1 cellular context compared by ENCODE assay signal in genomic region chr17:82246040-82246364, GRCh38.
TF ChIP-seq lines count a peak whose summit lies in the region.

No MANE protein-coding gene starts in this region.

TF ChIP-seq in GM12878, 131 proteins besides CTCF, POLR2A, EP300 and RAD21:
- TF ChIP-seq KAT2A (conservative IDR thresholded peaks at IDR 0.05; ENCODE audit: control insufficient read depth, low read depth, low read length), result no peak
- TF ChIP-seq CHD1 (IDR thresholded peaks at IDR 0.05; ENCODE audit: low read depth, low read length), result no peak
- no peak for TF ChIP-seq MYC (IDR thresholded peaks at IDR 0.05; ENCODE audit: insufficient read depth, insufficient read length, insufficient replicate concordance, low read length, severe bottlenecking)
- TF ChIP-seq POLR2AphosphoS5 (IDR thresholded peaks at IDR 0.05; ENCODE audit: low read length), result 0 out of 2 replicates have a peak, but pooled peaks have one; percentile 5
